Comparison of ENCODE assay signal across 1 cellular context in genomic region chr9:128361296-128361980, GRCh38.
TF ChIP-seq lines count a peak whose summit lies in the region.

No MANE protein-coding gene starts in this region.

TF ChIP-seq in K562, 482 proteins besides CTCF, POLR2A, EP300 and RAD21:
- no peak for TF ChIP-seq ZNF431 (CRISPR knock-in tag; IDR thresholded peaks at IDR 0.05)
- TF ChIP-seq EGR1 (conservative IDR thresholded peaks at IDR 0.05) = 0 out of 2 replicates have a peak, but pooled peaks have one; percentile 19
- no peak for TF ChIP-seq ZNF24 (IDR thresholded peaks at IDR 0.05)
